Comparison of ENCODE assay signal across 12 cellular contexts in genomic region chr2:3238951-3239841, GRCh38.
A peak's percentile ranks its signal among the peaks of the same experiment; 100 is the strongest.
DNase-seq lines count a peak whose midpoint lies in the region; ATAC-seq and TF ChIP-seq lines count a peak whose summit lies in the region.
"Had no signal": no experiment of that assay in that cellular context is flagged by ENCODE, and none has a peak within 500 bp of the region (broad histone marks: within the 10 kb centered on the region; RNA-seq: fewer than 3 reads in every experiment).

No MANE protein-coding gene starts in this region.

- ATAC-seq in activated CD4-positive, alpha-beta T cell treated with anti-CD3 and anti-CD28 coated beads for 36 hours: peak; percentile 86
- ATAC-seq in GM21528 (IDR thresholded peaks at IDR 0.05; ENCODE audit: low FRiP score, unreplicated experiment): peak; percentile 64
- peak; percentile 66 for ATAC-seq in HG03378 (IDR thresholded peaks at IDR 0.05; ENCODE audit: unreplicated experiment)
- ATAC-seq in mucosa of descending colon: peak; percentile 27

- no peak overlapping the region for H3K27ac Mint-ChIP-seq in activated CD4-positive, alpha-beta T cell treated with anti-CD3 and anti-CD28 coated beads for 36 hours

- peaks cover 1% of the 10 kb centered on the region for H3K4me1 ChIP-seq in mucosa of descending colon (ENCODE audit: low read depth)

- peak; percentile 52 for DNase-seq in activated CD4-positive, alpha-beta T cell treated with anti-CD3 and anti-CD28 coated beads for 36 hours
- no peak for DNase-seq in activated CD4-positive, alpha-beta T cell treated with anti-CD3 and anti-CD28 coated beads for 4 hours
- DNase-seq in mucosa of descending colon (no peak), foreskin melanocyte (no peak), hepatic stellate cell (ENCODE audit: low spot score) (no peak), NK-92 (lab: John Stamatoyannopoulos, UW; ENCODE audit: unreplicated experiment) (no peak)
- DNase-seq: 8988T, anterior cingulate cortex, Karpas-422 had no signal

- TF ChIP-seq CTCF in mucosa of descending colon (IDR thresholded peaks at IDR 0.05): no peak

- H3K9me3 ChIP-seq in mucosa of descending colon: no peaks in the 10 kb centered on the region
- H3K9me3 ChIP-seq: neutrophil had no signal

- H3K4me1 Mint-ChIP-seq in activated CD4-positive, alpha-beta T cell treated with anti-CD3 and anti-CD28 coated beads for 36 hours: peaks cover 51% of the 10 kb centered on the region

- intact Hi-C loops in activated CD4-positive, alpha-beta T cell treated with anti-CD3 and anti-CD28 coated beads for 36 hours (cut with DNase I, micrococcal nuclease): loop anchor here (1.0 kb wide), 1 partner anchor 16 kb away; no protein-coding TSS in a partner anchor
- intact Hi-C loops in mucosa of descending colon (cut with DNase I, micrococcal nuclease): no loop called here

- H3K4me3 ChIP-seq in mucosa of descending colon: no peak overlapping the region

- peak overlapping the region; percentile 1 for H3K4me3 Mint-ChIP-seq in activated CD4-positive, alpha-beta T cell treated with anti-CD3 and anti-CD28 coated beads for 36 hours

- CTCF ChIA-PET in activated CD4-positive, alpha-beta T cell treated with anti-CD3 and anti-CD28 coated beads for 36 hours (lab: Charles Lee): interaction anchor here (0.7 kb wide), 2 partner anchors 16 to 41 kb away, joined by 3 read pairs; no protein-coding TSS in a partner anchor

- H3K27me3 Mint-ChIP-seq in activated CD4-positive, alpha-beta T cell treated with anti-CD3 and anti-CD28 coated beads for 36 hours: no peaks in the 10 kb centered on the region

- no peaks in the 10 kb centered on the region for H3K9me3 Mint-ChIP-seq in activated CD4-positive, alpha-beta T cell treated with anti-CD3 and anti-CD28 coated beads for 36 hours (ENCODE audit: low read depth)

- POLR2A ChIA-PET in activated CD4-positive, alpha-beta T cell treated with anti-CD3 and anti-CD28 coated beads for 36 hours (lab: Charles Lee): no interaction called here

- H3K36me3 Mint-ChIP-seq in activated CD4-positive, alpha-beta T cell treated with anti-CD3 and anti-CD28 coated beads for 36 hours (ENCODE audit: low read depth): peaks cover 19% of the 10 kb centered on the region

- H3K36me3 ChIP-seq in mucosa of descending colon (ENCODE audit: low read depth): no peaks in the 10 kb centered on the region
- H3K36me3 ChIP-seq: neutrophil had no signal

Comparison
In these comparisons a context has a peak if more than half of its experiments do, and no peak if none do; other contexts are left out.
1. ATAC-seq: peak in every context shown above with its lines; median percentile 86 in activated CD4-positive, alpha-beta T cell treated with anti-CD3 and anti-CD28 coated beads for 36 hours; 66 in HG03378; 64 in GM21528; 27 in mucosa of descending colon.
2. intact Hi-C loops: an anchor here in activated CD4-positive, alpha-beta T cell treated with anti-CD3 and anti-CD28 coated beads for 36 hours (1.0 kb wide); none called in mucosa of descending colon.